Comparison of ENCODE assay signal across 16 cellular contexts in the genomic region with DNA sequence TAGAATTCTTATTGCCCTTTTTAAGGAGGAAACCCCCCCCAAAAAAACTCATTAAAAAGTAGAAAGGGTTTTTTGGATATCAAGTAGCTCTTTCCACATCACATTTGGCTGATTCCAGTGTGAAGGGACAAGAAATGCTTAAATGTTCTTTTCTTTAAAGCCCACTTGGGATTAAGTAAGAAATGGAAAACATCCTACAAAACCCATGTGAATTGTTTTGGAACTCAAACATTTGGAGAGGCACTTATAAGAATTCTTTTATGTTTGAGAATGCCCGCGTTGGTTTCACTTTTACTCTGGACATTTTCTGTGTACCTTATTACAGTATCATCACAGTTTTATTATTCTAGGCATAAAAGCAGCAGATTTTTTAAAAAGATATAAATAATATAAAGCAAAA.
DNase-seq lines count a peak whose midpoint lies in the region; ATAC-seq and TF ChIP-seq lines count a peak whose summit lies in the region.
"Had no signal": no experiment of that assay in that cellular context is flagged by ENCODE, and none has a peak within 500 bp of the region (broad histone marks: within the 10 kb centered on the region; RNA-seq: fewer than 3 reads in every experiment).

No MANE protein-coding gene starts in this region.

- no peaks in the 10 kb centered on the region for H3K9me3 ChIP-seq in adipocyte (ENCODE audit: control insufficient read depth, low read length)

- H3K9ac ChIP-seq in adipocyte (ENCODE audit: low read length) = peak overlapping the region; percentile 39

- H3K27me3 ChIP-seq in adipocyte (replicated peaks; ENCODE audit: control insufficient read depth, insufficient read depth, low read length) = no peaks in the 10 kb centered on the region

- POLR2A ChIA-PET in HEK293T (lab: Yijun Ruan, JAX) = no interaction called here

- H3K4me1 ChIP-seq in adipocyte (ENCODE audit: control insufficient read depth, insufficient read depth, low read length) = peaks cover 26% of the 10 kb centered on the region

- ATAC-seq in activated CD4-positive, CD25-positive, alpha-beta regulatory T cell treated with anti-CD3 and anti-CD28 coated beads, Interleukin-2, amount 50 U/mL, for 24 hours = no peak

- DNase-seq in EL (peak; percentile 23), adipocyte (ENCODE audit: low read depth) (peak; percentile 76), fibroblast of pulmonary artery (ENCODE audit: low read depth) (no peak), skeletal muscle cell (ENCODE audit: low read depth) (no peak), HEK293T (ENCODE audit: extremely low spot score) (no peak), NCI-H146 treated with DMSO at 0.1 percent for 48 hours (lab: John Stamatoyannopoulos, UW; ENCODE audit: unreplicated experiment) (no peak), SIG-M5 (lab: John Stamatoyannopoulos, UW) (no peak)
- DNase-seq: cerebellar nuclear complex; hippocampal formation; MM.1S; naive B cell; NCI-H2081; NCI-H82; retina; stimulated activated CD4-positive, alpha-beta T cell treated with anti-CD3 and anti-CD28 coated beads, Interleukin-4, amount 100 ng/mL, for 4 hours had no signal

- CTCF ChIA-PET in HEK293T (lab: Yijun Ruan, JAX) = no interaction called here

- H3K4me3 ChIP-seq in adipocyte (ENCODE audit: low read length) = peak overlapping the region; percentile 66
- H3K4me3 ChIP-seq in fibroblast of pulmonary artery (replicated peaks; ENCODE audit: low read depth, low read length) = peak overlapping the region; percentile 27
- H3K4me3 ChIP-seq in skeletal muscle cell (ENCODE audit: low read depth, low read length) = peak overlapping the region; percentile 22

- no peaks in the 10 kb centered on the region for H3K36me3 ChIP-seq in adipocyte (ENCODE audit: control insufficient read depth, insufficient read depth, low read length, severe bottlenecking)

- TF ChIP-seq CTCF in fibroblast of pulmonary artery (IDR thresholded peaks at IDR 0.05; ENCODE audit: low read length, missing control alignments) = no peak

TF ChIP-seq in HEK293T, 16 proteins besides CTCF, POLR2A, EP300 and RAD21:
- TF ChIP-seq FOXM1 (IDR thresholded peaks at IDR 0.05; ENCODE audit: borderline replicate concordance) (no peak), CTBP1 (IDR thresholded peaks at IDR 0.05; ENCODE audit: borderline replicate concordance) (no peak), HDGF (IDR thresholded peaks at IDR 0.05; ENCODE audit: borderline replicate concordance) (no peak), TARDBP (IDR thresholded peaks at IDR 0.05) (no peak), FOXK2 (IDR thresholded peaks at IDR 0.05) (no peak), ELF4 (IDR thresholded peaks at IDR 0.05) (no peak), SP1 (IDR thresholded peaks at IDR 0.05) (no peak), L3MBTL2 (conservative IDR thresholded peaks at IDR 0.05) (no peak), FOXA1 (IDR thresholded peaks at IDR 0.05) (no peak), LEF1 (IDR thresholded peaks at IDR 0.05; ENCODE audit: borderline replicate concordance) (no peak), ARNT (IDR thresholded peaks at IDR 0.05) (no peak), SUZ12 (IDR thresholded peaks at IDR 0.05) (no peak), BHLHE40 (IDR thresholded peaks at IDR 0.05; ENCODE audit: borderline replicate concordance) (no peak), NFRKB (IDR thresholded peaks at IDR 0.05) (no peak)
- TF ChIP-seq, protein P1, sequence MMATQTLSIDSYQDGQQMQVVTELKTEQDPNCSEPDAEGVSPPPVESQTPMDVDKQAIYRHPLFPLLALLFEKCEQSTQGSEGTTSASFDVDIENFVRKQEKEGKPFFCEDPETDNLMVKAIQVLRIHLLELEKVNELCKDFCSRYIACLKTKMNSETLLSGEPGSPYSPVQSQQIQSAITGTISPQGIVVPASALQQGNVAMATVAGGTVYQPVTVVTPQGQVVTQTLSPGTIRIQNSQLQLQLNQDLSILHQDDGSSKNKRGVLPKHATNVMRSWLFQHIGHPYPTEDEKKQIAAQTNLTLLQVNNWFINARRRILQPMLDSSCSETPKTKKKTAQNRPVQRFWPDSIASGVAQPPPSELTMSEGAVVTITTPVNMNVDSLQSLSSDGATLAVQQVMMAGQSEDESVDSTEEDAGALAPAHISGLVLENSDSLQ (IDR thresholded peaks at IDR 0.05) = no peak

Comparison
In these comparisons a context has a peak if more than half of its experiments do, and no peak if none do; other contexts are left out.
1. DNase-seq: peak in EL (single experiment) and adipocyte (single experiment); none in fibroblast of pulmonary artery (single experiment), skeletal muscle cell (single experiment), HEK293T (single experiment), NCI-H146 treated with DMSO at 0.1 percent for 48 hours (single experiment) and SIG-M5 (single experiment).
2. Peak in every context shown above with its lines, with median percentiles within 50 percentile points of each other: H3K4me3 ChIP-seq.